8 cellular contexts compared by ENCODE assay signal in the genomic region with DNA sequence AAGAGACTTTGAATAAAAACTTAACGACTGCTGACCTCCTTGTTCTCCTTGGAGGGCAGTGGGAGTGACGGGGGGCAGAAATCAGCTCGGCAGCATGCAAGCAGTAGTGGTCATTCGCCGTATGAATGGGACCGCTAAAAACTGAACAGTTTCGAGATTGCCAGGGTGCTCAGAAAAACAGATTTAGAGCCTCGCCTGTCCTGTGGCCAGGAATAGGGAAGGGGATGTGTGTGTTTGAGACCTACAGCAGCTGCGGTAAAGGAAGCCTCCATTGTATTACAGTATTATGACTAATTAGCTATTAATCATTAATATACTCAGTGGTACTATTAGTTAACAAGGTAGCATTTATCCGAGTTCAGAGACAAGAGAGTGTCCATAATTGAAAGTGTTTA. TPM values are rescaled to one million over a fixed set of nuclear protein-coding genes. Genes with fewer than 3 reads are reported as not detected.
DNase-seq lines count a peak whose midpoint lies in the region; ATAC-seq, FAIRE-seq and TF ChIP-seq lines count a peak whose summit lies in the region.

No MANE protein-coding gene starts in this region.

- H3K36me3 ChIP-seq in small intestine (ENCODE audit: control insufficient read depth in 2 of 2, insufficient read depth in 2 of 2, low read length in 2 of 2) = no peaks in the 10 kb centered on the region

- H3K27me3 ChIP-seq in small intestine (ENCODE audit: control insufficient read depth in 2 of 2, insufficient read depth in 2 of 2, low read length in 2 of 2) = no peaks in the 10 kb centered on the region

- POLR2A ChIA-PET in T-cell (lab: Charles Lee) = interaction anchor here (0.6 to 0.7 kb wide), 5 partner anchors 44 to 403 kb away, joined by 4 to 7 read pairs (median 7); a partner anchor contains a TSS

- no peak for ATAC-seq in T-cell (replicated peaks in 1 of 4)
- ATAC-seq in HG03095 (IDR thresholded peaks at IDR 0.05; ENCODE audit: unreplicated experiment) = no peak

- H3K4me3 Mint-ChIP-seq in T-cell (peak overlapping the region; percentile 78 to 83 (median 80)), glutamatergic neuron (ENCODE audit: unreplicated experiment) (peak overlapping the region; percentile 92)

- H3K27ac Mint-ChIP-seq in T-cell (peak overlapping the region; percentile 90 to 95), glutamatergic neuron (ENCODE audit: unreplicated experiment) (peak overlapping the region; percentile 52)

- peak; percentile 13 for DNase-seq in GM19238 (ENCODE audit: insufficient read length, low spot score)
- no peak for DNase-seq in T-cell
- no peak for DNase-seq in glutamatergic neuron
- peak; percentile 41 for DNase-seq in small intestine
- no peak for DNase-seq in NCI-H82 treated with DMSO at 0.1 percent for 48 hours (lab: John Stamatoyannopoulos, UW; ENCODE audit: unreplicated experiment)
- no peak for DNase-seq in stimulated activated CD4-positive, alpha-beta T cell treated with anti-CD3 and anti-CD28 coated beads, Interleukin-1b, Interleukin-23, amount 100 ng/mL, for 48 hours
- DNase-seq in effector CD4-positive, alpha-beta T cell = no peak

- H3K9me3 Mint-ChIP-seq in T-cell = no peaks in the 10 kb centered on the region
- peaks cover 6% of the 10 kb centered on the region for H3K9me3 Mint-ChIP-seq in glutamatergic neuron (ENCODE audit: unreplicated experiment)

- H3K4me3 ChIP-seq in small intestine (ENCODE audit: low read depth in 1 of 2, low read length in 2 of 2) = peak overlapping the region; percentile 50 to 100

- no peaks in the 10 kb centered on the region for H3K9me3 ChIP-seq in small intestine (ENCODE audit: control insufficient read depth, low read depth)

- peak overlapping the region; percentile 1 to 89 for H3K27ac ChIP-seq in small intestine (ENCODE audit: low read depth in 1 of 2, low read length in 1 of 2)

- no peaks in the 10 kb centered on the region for H3K36me3 Mint-ChIP-seq in T-cell
- no peaks in the 10 kb centered on the region for H3K36me3 Mint-ChIP-seq in glutamatergic neuron (ENCODE audit: unreplicated experiment)

- H3K4me1 Mint-ChIP-seq in T-cell (peaks cover 48 to 60% (median 50%) of the 10 kb centered on the region in 3 donors), glutamatergic neuron (ENCODE audit: low read depth, unreplicated experiment) (peaks cover 11% of the 10 kb centered on the region)

- TF ChIP-seq CTCF in glutamatergic neuron (IDR thresholded peaks at IDR 0.05; ENCODE audit: partially characterized antibody, unreplicated experiment) = no peak

- 4 to 13% (median 11%) methylated on average over 10 of the region's 10 CpGs for WGBS in small intestine, 3 donors

- FAIRE-seq in small intestine (lab: Jason Lieb, UNC) = no peak

- CTCF ChIA-PET in T-cell (lab: Charles Lee) = interaction anchor here (0.6 to 0.8 kb wide), 6 partner anchors 22 to 314 kb away, joined by 3 to 10 read pairs (median 5); no protein-coding TSS in a partner anchor

- H3K27me3 Mint-ChIP-seq in T-cell (no peaks in the 10 kb centered on the region), glutamatergic neuron (ENCODE audit: unreplicated experiment) (peaks cover 10% of the 10 kb centered on the region)

- peaks cover under 1 to 3% of the 10 kb centered on the region in 2 donors for H3K4me1 ChIP-seq in small intestine (ENCODE audit: control insufficient read depth in 2 of 2, insufficient read depth in 1 of 2, low read depth in 1 of 2, low read length in 1 of 2)

RNA-seq across cellular contexts. Expression of a gene that starts 0.7 kb away (rescaled TPM):
- total RNA-seq in T-cell (10 to 100 TPM; 51.0 to 61.0 (median 57.1) TPM), glutamatergic neuron (ENCODE audit: unreplicated experiment) (37.4 TPM)
- 10 to 100 TPM in 2 of 3 donors, 1 to 10 TPM in 1; 8.6 to 27.3 (median 16.2) TPM for polyA plus RNA-seq in small intestine

RNA-seq across cellular contexts. Expression of a gene that starts 52.0 kb away (rescaled TPM):
- total RNA-seq in T-cell = 10 to 100 TPM; 49.4 to 84.6 (median 74.7) TPM
- 134 TPM for total RNA-seq in glutamatergic neuron (ENCODE audit: unreplicated experiment)
- 100 to 1,000 TPM; 108 to 301 (median 113) TPM for polyA plus RNA-seq in small intestine

Comparison
In these comparisons a context has a peak if more than half of its experiments do, and no peak if none do; other contexts are left out.
1. DNase-seq: peak in GM19238 (single experiment) and small intestine (single experiment); none in T-cell (0 of 34), glutamatergic neuron (single experiment), NCI-H82 treated with DMSO at 0.1 percent for 48 hours (single experiment), stimulated activated CD4-positive, alpha-beta T cell treated with anti-CD3 and anti-CD28 coated beads, Interleukin-1b, Interleukin-23, amount 100 ng/mL, for 48 hours (single experiment) and effector CD4-positive, alpha-beta T cell (single experiment).